In the genomic region with DNA sequence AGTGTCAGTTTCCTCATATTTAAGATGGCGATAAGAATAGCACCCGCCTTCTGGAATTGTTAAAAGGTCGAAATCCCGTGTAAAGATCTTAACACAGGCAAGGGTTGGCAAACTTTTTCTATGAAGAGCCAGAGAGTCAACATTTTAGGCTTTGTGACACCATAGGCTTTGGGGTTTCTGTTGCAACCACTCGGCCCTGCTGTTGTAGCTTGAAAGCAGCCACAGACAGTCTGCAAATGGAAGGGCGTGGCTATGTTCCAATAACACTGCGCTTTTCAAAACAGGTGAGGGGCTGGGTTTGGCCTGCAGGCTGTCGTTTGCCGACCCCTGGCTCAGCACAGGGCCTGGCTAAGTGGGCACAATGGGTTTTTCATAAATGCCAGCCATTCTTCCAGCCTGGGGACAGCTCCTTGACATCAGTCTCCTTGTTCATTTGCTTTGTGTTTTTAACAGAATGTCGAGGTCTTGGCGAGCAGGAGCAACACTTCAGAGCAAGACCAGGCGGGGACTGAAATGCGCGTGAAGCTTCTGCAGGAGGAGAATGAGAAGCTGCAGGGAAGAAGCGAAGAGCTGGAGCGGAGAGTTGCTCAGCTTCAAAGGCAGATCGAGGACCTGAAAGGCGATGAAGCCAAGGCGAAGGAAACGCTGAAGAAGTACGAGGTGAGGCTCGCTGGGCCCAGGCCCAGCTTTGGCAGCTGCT, we compare ENCODE assay signal across 13 cellular contexts.
"Had no signal": no experiment of that assay in that cellular context is flagged by ENCODE, and none has a peak within 500 bp of the region (broad histone marks: within the 10 kb centered on the region; RNA-seq: fewer than 3 reads in every experiment).

No MANE protein-coding gene starts in this region.

- H3K4me1 ChIP-seq: foreskin keratinocyte had no signal

- H3K9me3 ChIP-seq: heart left ventricle had no signal

- H3K4me3 ChIP-seq: heart left ventricle had no signal

- H3K4me3 Mint-ChIP-seq: activated CD4-positive, alpha-beta memory T cell treated with anti-CD3 and anti-CD28 coated beads, Interleukin-2, amount 10 ng/mL, durations not matched to agents 7 days and 5 days; activated T-cell treated with anti-CD3 and anti-CD28 coated beads, Interleukin-2, amount 50 U/mL, for 72 hours; natural killer cell had no signal

- H3K36me3 Mint-ChIP-seq: natural killer cell had no signal

- H3K27ac ChIP-seq: foreskin keratinocyte, heart left ventricle had no signal

- H3K4me1 Mint-ChIP-seq: activated CD4-positive, alpha-beta memory T cell treated with anti-CD3 and anti-CD28 coated beads, Interleukin-2, amount 10 ng/mL, durations not matched to agents 7 days and 5 days; natural killer cell had no signal

- H3K27me3 Mint-ChIP-seq: activated CD4-positive, alpha-beta memory T cell treated with anti-CD3 and anti-CD28 coated beads, Interleukin-2, amount 10 ng/mL, durations not matched to agents 7 days and 5 days had no signal

- H3K27me3 ChIP-seq: foreskin keratinocyte, heart left ventricle had no signal

- H3K9me3 Mint-ChIP-seq: activated CD4-positive, alpha-beta memory T cell treated with anti-CD3 and anti-CD28 coated beads, Interleukin-2, amount 10 ng/mL, durations not matched to agents 7 days and 5 days; activated T-cell treated with anti-CD3 and anti-CD28 coated beads, Interleukin-2, amount 50 U/mL, for 72 hours; natural killer cell had no signal

- DNase-seq: activated CD4-positive, alpha-beta memory T cell treated with anti-CD3 and anti-CD28 coated beads, Interleukin-2, amount 10 ng/mL, durations not matched to agents 7 days and 5 days; activated CD4-positive, alpha-beta T cell treated with anti-CD3 and anti-CD28 coated beads for 1 hour; activated CD8-positive, alpha-beta memory T cell treated with anti-CD3 and anti-CD28 coated beads, Interleukin-2, amount 50 U/mL, for 4 hours; activated T-cell treated with anti-CD3 and anti-CD28 coated beads, Interleukin-2, amount 50 U/mL, for 72 hours; aorta; foreskin keratinocyte; heart left ventricle; kidney; natural killer cell; stimulated activated naive CD8-positive, alpha-beta T cell treated with anti-CD3 and anti-CD28 coated beads, Interleukin-15, Interleukin-2, amounts not matched to agents 100 U/mL and 50 U/mL, for 24 hours; SW 1271; T-helper 9 cell had no signal

- H3K27ac Mint-ChIP-seq: activated CD4-positive, alpha-beta memory T cell treated with anti-CD3 and anti-CD28 coated beads, Interleukin-2, amount 10 ng/mL, durations not matched to agents 7 days and 5 days; activated T-cell treated with anti-CD3 and anti-CD28 coated beads, Interleukin-2, amount 50 U/mL, for 72 hours; natural killer cell had no signal

- ATAC-seq: activated T-cell treated with anti-CD3 and anti-CD28 coated beads, Interleukin-2, amount 50 U/mL, for 72 hours; foreskin keratinocyte; natural killer cell; sciatic nerve; stimulated activated naive CD8-positive, alpha-beta T cell treated with anti-CD3 and anti-CD28 coated beads, Interleukin-15, Interleukin-2, amounts not matched to agents 100 U/mL and 50 U/mL, for 24 hours had no signal
